In the genomic region with DNA sequence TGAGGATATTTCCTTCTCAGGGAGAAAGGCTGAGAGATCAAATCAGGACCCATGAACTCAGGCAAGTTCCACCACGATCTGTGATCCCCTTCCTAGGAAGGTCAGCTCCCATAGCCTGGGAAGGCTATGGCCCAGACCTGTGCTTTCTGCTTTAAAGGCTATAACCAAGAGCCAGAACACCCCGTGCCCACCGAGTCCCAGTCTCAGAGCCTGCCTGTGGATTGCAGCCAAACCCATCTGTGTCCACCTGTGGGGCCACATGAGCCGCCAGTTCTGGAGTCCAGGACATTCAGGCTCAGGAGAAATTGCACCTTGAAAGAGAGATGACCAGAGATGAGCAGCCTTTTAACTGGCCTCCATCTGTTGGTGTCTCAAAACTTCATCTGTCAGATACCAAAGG, we compare ENCODE assay signal across 17 cellular contexts. TPM values are rescaled to one million over a fixed set of nuclear protein-coding genes. Genes with fewer than 3 reads are reported as not detected.
DNase-seq lines count a peak whose midpoint lies in the region; ATAC-seq, FAIRE-seq and TF ChIP-seq lines count a peak whose summit lies in the region.
"Had no signal": no experiment of that assay in that cellular context is flagged by ENCODE, and none has a peak within 500 bp of the region (broad histone marks: within the 10 kb centered on the region; RNA-seq: fewer than 3 reads in every experiment).

No MANE protein-coding gene starts in this region.

- H3K14ac ChIP-seq in H1 (ENCODE audit: insufficient read length) = no peak overlapping the region

- no peak for TF ChIP-seq POLR2A in H1 (IDR thresholded peaks at IDR 0.05; ENCODE audit: control extremely low read depth in 1 of 2, low read depth in 2 of 2, low read length in 2 of 2)

- TF ChIP-seq CTCF in H1 (IDR thresholded peaks at IDR 0.05; ENCODE audit: control extremely low read depth in 1 of 3, insufficient read depth in 1 of 3, low read depth in 1 of 3, low read length in 3 of 3) (no peak), mucosa of descending colon (IDR thresholded peaks at IDR 0.05) (no peak)

- no peak overlapping the region for H2BK120ac ChIP-seq in H1 (replicated peaks; ENCODE audit: low read depth, low read length)

- no peak overlapping the region for H4K5ac ChIP-seq in H1 (ENCODE audit: insufficient read length, low read depth, low read length)

- H3K9me3 ChIP-seq in H1 (ENCODE audit: insufficient read depth in 2 of 2, low read depth in 1 of 2, low read length in 1 of 2) = peaks cover 24 to 62% of the 10 kb centered on the region in 2 experiments
- no peaks in the 10 kb centered on the region for H3K9me3 ChIP-seq in mucosa of descending colon
- H3K9me3 ChIP-seq: MG63, Peyer's patch had no signal

- H3K27me3 ChIP-seq in H1 (replicated peaks in 1 of 4; ENCODE audit: control insufficient read depth in 3 of 4, extremely low read depth in 1 of 4, insufficient read depth in 3 of 4, low read length in 3 of 4) = peaks cover 0 to 6% (median 6%) of the 10 kb centered on the region in 4 experiments; a peak in 4 of 7 replicates

- DNase-seq in activated naive CD4-positive, alpha-beta T cell treated with anti-CD3 and anti-CD28 coated beads for 36 hours = no peak
- no peak for DNase-seq in activated naive CD4-positive, alpha-beta T cell treated with anti-CD3 and anti-CD28 coated beads, Interleukin-2, amount 50 U/mL, for 72 hours (ENCODE audit: low spot score in 2 of 2)
- DNase-seq in T-cell (no peak), H1 (ENCODE audit: low read depth in 1 of 2, low spot score in 2 of 2) (peak in 1 of 2 experiments; percentile 32), substantia nigra (lab: John Stamatoyannopoulos, UW) (no peak), mucosa of descending colon (no peak), SIG-M5 (lab: John Stamatoyannopoulos, UW) (no peak)
- DNase-seq: H7, MG63, NCI-H1092 treated with DMSO at 0.1 percent for 48 hours, NCI-H1694 treated with DMSO at 0.1 percent for 48 hours, NCI-H748 treated with DMSO at 0.1 percent for 48 hours, Peyer's patch, Right ventricle myocardium superior had no signal

- WGBS in H1 (ENCODE audit: extremely low coverage in 1 of 2, insufficient coverage in 1 of 2, insufficient read length in 1 of 2, insufficient replicate concordance in 2 of 2, low coverage in 1 of 2, low lambda C conversion rate in 2 of 2, missing lambda C conversion rate in 1 of 2), 2 experiments = 70% methylated on average over 4 of the region's 4 CpGs; no CpG with 5 or more reads in 1 of the 2 experiments

- no peak overlapping the region for H2BK5ac ChIP-seq in H1 (ENCODE audit: low read depth, low read length)

- H3K4ac ChIP-seq in H1 (replicated peaks; ENCODE audit: insufficient read length, low read depth, low read length) = no peak overlapping the region

- no peaks in the 10 kb centered on the region; a peak in 1 of 7 replicates for H3K4me1 ChIP-seq in H1 (replicated peaks in 1 of 4; ENCODE audit: control insufficient read depth in 3 of 4, insufficient read depth in 4 of 4, low read length in 3 of 4)
- peaks cover 3% of the 10 kb centered on the region for H3K4me1 ChIP-seq in mucosa of descending colon (ENCODE audit: low read depth)

- H2AK5ac ChIP-seq in H1 (ENCODE audit: low read depth, low read length) = no peak overlapping the region

- no peak overlapping the region for H4K91ac ChIP-seq in H1 (replicated peaks; ENCODE audit: insufficient read length, low read length)

- FAIRE-seq in H1 (lab: Jason Lieb, UNC) = no peak

- H3K56ac ChIP-seq in H1 (replicated peaks; ENCODE audit: insufficient read length, low read depth, low read length) = no peak overlapping the region

- H3K36me3 Mint-ChIP-seq in activated naive CD4-positive, alpha-beta T cell treated with anti-CD3 and anti-CD28 coated beads for 36 hours (ENCODE audit: low read depth) = no peaks in the 10 kb centered on the region
- peaks cover 6 to 11% of the 10 kb centered on the region in 2 donors for H3K36me3 Mint-ChIP-seq in activated naive CD4-positive, alpha-beta T cell treated with anti-CD3 and anti-CD28 coated beads, Interleukin-2, amount 50 U/mL, for 72 hours
- H3K36me3 Mint-ChIP-seq in T-cell = no peaks in the 10 kb centered on the region

- no peaks in the 10 kb centered on the region for H4K20me1 ChIP-seq in H1 (replicated peaks in 1 of 2; ENCODE audit: control insufficient read depth in 1 of 2, insufficient read depth in 2 of 2, low read length in 2 of 2)

- H2BK12ac ChIP-seq in H1 (ENCODE audit: low read depth, low read length) = no peak overlapping the region

- H3K27ac Mint-ChIP-seq in activated naive CD4-positive, alpha-beta T cell treated with anti-CD3 and anti-CD28 coated beads for 36 hours = peak overlapping the region; percentile 71
- no peak overlapping the region for H3K27ac Mint-ChIP-seq in activated naive CD4-positive, alpha-beta T cell treated with anti-CD3 and anti-CD28 coated beads, Interleukin-2, amount 50 U/mL, for 72 hours
- H3K27ac Mint-ChIP-seq in T-cell = peak overlapping the region; percentile 98 to 99

- no peaks in the 10 kb centered on the region for H3K79me2 ChIP-seq in H1 (ENCODE audit: control insufficient read depth in 1 of 2, insufficient read depth in 2 of 2, low read length in 2 of 2)

- no peak for TF ChIP-seq EP300 in H1 (IDR thresholded peaks at IDR 0.05; ENCODE audit: borderline replicate concordance in 1 of 2, low read depth in 2 of 2, low read length in 2 of 2)

- H3K4me3 Mint-ChIP-seq in activated naive CD4-positive, alpha-beta T cell treated with anti-CD3 and anti-CD28 coated beads for 36 hours = no peak overlapping the region
- no peak overlapping the region for H3K4me3 Mint-ChIP-seq in T-cell

- no peak overlapping the region for H2BK15ac ChIP-seq in H1 (ENCODE audit: low read length)

- H3K23me2 ChIP-seq in H1 (ENCODE audit: low read depth, low read length) = no peaks in the 10 kb centered on the region

- H3K27ac ChIP-seq in H1 (ENCODE audit: low read depth, low read length) = no peak overlapping the region
- H3K27ac ChIP-seq in substantia nigra (ENCODE audit: low read depth, low read length, poor library complexity, severe bottlenecking) = peak overlapping the region; percentile 93
- H3K27ac ChIP-seq: KMS-11, Peyer's patch had no signal

- H3K79me1 ChIP-seq in H1 (ENCODE audit: low read depth, low read length) = no peaks in the 10 kb centered on the region

- H3K36me3 ChIP-seq in H1 (ENCODE audit: control insufficient read depth in 2 of 4, insufficient read depth in 4 of 4, low read length in 3 of 4) = no peaks in the 10 kb centered on the region
- H3K36me3 ChIP-seq in mucosa of descending colon (ENCODE audit: low read depth) = no peaks in the 10 kb centered on the region
- H3K36me3 ChIP-seq: MG63, Peyer's patch had no signal

- intact Hi-C loops in activated naive CD4-positive, alpha-beta T cell treated with anti-CD3 and anti-CD28 coated beads for 36 hours (cut with micrococcal nuclease) = no loop called here
- intact Hi-C loops in mucosa of descending colon (cut with DNase I, micrococcal nuclease) = no loop called here

- no peak for ATAC-seq in activated naive CD4-positive, alpha-beta T cell treated with anti-CD3 and anti-CD28 coated beads, Interleukin-2, amount 50 U/mL, for 72 hours
- ATAC-seq in T-cell (replicated peaks in 1 of 4) (no peak), mucosa of descending colon (no peak)

- H4K8ac ChIP-seq in H1 (ENCODE audit: extremely low read depth, insufficient read depth, low read length) = peak overlapping the region; percentile 64; the same call in 1 of the 2 replicates

- no peak overlapping the region for H3K9ac ChIP-seq in H1 (replicated peaks in 1 of 4; ENCODE audit: extremely low read depth in 1 of 4, low read depth in 3 of 4, low read length in 3 of 4)
- H3K9ac ChIP-seq: KMS-11 had no signal

- no peaks in the 10 kb centered on the region for H3K9me3 Mint-ChIP-seq in activated naive CD4-positive, alpha-beta T cell treated with anti-CD3 and anti-CD28 coated beads for 36 hours
- H3K9me3 Mint-ChIP-seq in activated naive CD4-positive, alpha-beta T cell treated with anti-CD3 and anti-CD28 coated beads, Interleukin-2, amount 50 U/mL, for 72 hours = peaks cover 0 to 8% of the 10 kb centered on the region in 2 donors
- H3K9me3 Mint-ChIP-seq in T-cell = peaks cover 0 to 4% (median 0%) of the 10 kb centered on the region in 3 donors

- H2BK20ac ChIP-seq in H1 (ENCODE audit: low read length) = no peak overlapping the region

- POLR2A ChIA-PET in T-cell (lab: Charles Lee) = no interaction called here
- POLR2A ChIA-PET in H1 (lab: Charles Lee; ENCODE audit: partially characterized antibody) = interaction anchor here (0.7 kb wide), 1 partner anchor 1072 kb away, joined by 3 read pairs; no protein-coding TSS in a partner anchor

- CTCF ChIA-PET in activated naive CD4-positive, alpha-beta T cell treated with anti-CD3 and anti-CD28 coated beads for 36 hours (lab: Charles Lee) = interaction anchor here (0.6 to 13.5 kb wide), 5 partner anchors 14 to 57 kb away, joined by 3 to 416 read pairs (median 152); partner anchors contain the start of genes MAL and MRPS5
- CTCF ChIA-PET in T-cell (lab: Charles Lee) = interaction anchor here (0.6 to 1.5 kb wide), 3 partner anchors 48 to 164 kb away, joined by 3 to 5 read pairs (median 4); no protein-coding TSS in a partner anchor
- CTCF ChIA-PET in H1 (lab: Charles Lee; ENCODE audit: partially characterized antibody) = interaction anchor here (0.6 kb wide), 1 partner anchor 50 kb away, joined by 3 read pairs; no protein-coding TSS in a partner anchor

- no peak overlapping the region for H3K18ac ChIP-seq in H1 (ENCODE audit: extremely low read depth, low read length)

- H2AFZ ChIP-seq in H1 (ENCODE audit: low read length) = no peak overlapping the region

- H3K4me2 ChIP-seq in H1 (ENCODE audit: insufficient read depth in 1 of 2, low read depth in 2 of 2, low read length in 2 of 2) = no peak overlapping the region
- H3K4me2 ChIP-seq: KMS-11 had no signal

- no peak for TF ChIP-seq RAD21 in H1 (IDR thresholded peaks at IDR 0.05 in 1 of 2, conservative IDR thresholded peaks at IDR 0.05 in 1 of 2; ENCODE audit: low read depth in 2 of 2, low read length in 2 of 2)

- no peaks in the 10 kb centered on the region for H3K27me3 Mint-ChIP-seq in activated naive CD4-positive, alpha-beta T cell treated with anti-CD3 and anti-CD28 coated beads for 36 hours (ENCODE audit: low read depth)
- H3K27me3 Mint-ChIP-seq in T-cell = no peaks in the 10 kb centered on the region

- H3K4me1 Mint-ChIP-seq in activated naive CD4-positive, alpha-beta T cell treated with anti-CD3 and anti-CD28 coated beads for 36 hours (ENCODE audit: low read depth) = peaks cover 39% of the 10 kb centered on the region
- peaks cover 50 to 57% (median 53%) of the 10 kb centered on the region in 3 donors for H3K4me1 Mint-ChIP-seq in T-cell

- H3K4me3 ChIP-seq in H1 (ENCODE audit: extremely low read depth in 1 of 4, insufficient read depth in 2 of 4, low read depth in 3 of 4, low read length in 4 of 4) (no peak overlapping the region), mucosa of descending colon (no peak overlapping the region)
- H3K4me3 ChIP-seq: MG63, Peyer's patch had no signal

- H3K23ac ChIP-seq in H1 (ENCODE audit: insufficient read length) = no peak overlapping the region

RNA-seq across cellular contexts. Expression of gene MAL, which starts 46.9 kb away (rescaled TPM):
- total RNA-seq in activated naive CD4-positive, alpha-beta T cell treated with anti-CD3 and anti-CD28 coated beads for 36 hours = 10 to 100 TPM; 22.3 to 23.5 TPM
- 10 to 100 TPM; 26.3 to 62.8 TPM for total RNA-seq in activated naive CD4-positive, alpha-beta T cell treated with anti-CD3 and anti-CD28 coated beads, Interleukin-2, amount 50 U/mL, for 72 hours
- total RNA-seq in T-cell = 100 to 1,000 TPM; 129 to 179 (median 150) TPM
- total RNA-seq in H1 (2021; fragmentation: NEBNext Ultra II Directional; extraction: Animal tissue kit (Norgen Biotek cat#: 25700)) = not detected in 2 replicates
- polyA plus RNA-seq in H1 (2011; rRNA removed) = not detected in 2 replicates
- polyA plus RNA-seq in H1 (2011; cell fraction: cytosol; rRNA removed) = not detected
- polyA plus RNA-seq in H1 (2011; cell fraction: nucleus; rRNA removed) = not detected
- polyA plus RNA-seq in H1 (2012, experiment 1 of 2) = not detected in 4 replicates
- not detected for polyA plus RNA-seq in H1 (2012, experiment 2 of 2)
- 0.22 TPM for polyA plus RNA-seq in H1 (2013, experiment 1 of 2)
- polyA plus RNA-seq in H1 (2013, experiment 2 of 2) = 0.33 TPM
- polyA minus RNA-seq in H1 (2011; rRNA and poly(A)+ RNA removed) = not detected in 2 replicates
- polyA minus RNA-seq in H1 (2011; cell fraction: cytosol; rRNA and poly(A)+ RNA removed) = not detected
- polyA minus RNA-seq in H1 (2011; cell fraction: nucleus; rRNA and poly(A)+ RNA removed) = not detected
- total RNA-seq in mucosa of descending colon = 10 to 100 TPM in 1 of 3 donors, 1 to 10 TPM in 2; 1.4 to 28.8 (median 2.8) TPM
- polyA plus RNA-seq: AG04450, BJ had no signal

RNA-seq across cellular contexts. Expression of gene MRPS5, which starts 49.2 kb away (rescaled TPM):
- 10 to 100 TPM; 90.4 to 96.0 TPM for total RNA-seq in activated naive CD4-positive, alpha-beta T cell treated with anti-CD3 and anti-CD28 coated beads for 36 hours
- 100 to 1,000 TPM in 1 of 2 donors, 10 to 100 TPM in 1; 78.8 to 102 TPM for total RNA-seq in activated naive CD4-positive, alpha-beta T cell treated with anti-CD3 and anti-CD28 coated beads, Interleukin-2, amount 50 U/mL, for 72 hours
- total RNA-seq in T-cell = 10 to 100 TPM; 32.3 to 58.3 (median 57.0) TPM
- 52.8 and 53.0 TPM in 2 replicates for total RNA-seq in H1 (2021; fragmentation: NEBNext Ultra II Directional; extraction: Animal tissue kit (Norgen Biotek cat#: 25700))
- polyA plus RNA-seq in H1 (2011; rRNA removed) = 36.7 and 38.3 TPM in 2 replicates
- polyA plus RNA-seq in H1 (2011; cell fraction: cytosol; rRNA removed) = 46.5 TPM
- polyA plus RNA-seq in H1 (2011; cell fraction: nucleus; rRNA removed) = 51.5 TPM
- polyA plus RNA-seq in H1 (2012, experiment 1 of 2) = 50.1 to 55.1 TPM (median 50.5 TPM) in 4 replicates
- polyA plus RNA-seq in H1 (2012, experiment 2 of 2) = 28.5 TPM
- 48.3 TPM for polyA plus RNA-seq in H1 (2013, experiment 1 of 2)
- polyA plus RNA-seq in H1 (2013, experiment 2 of 2) = 45.4 TPM
- polyA minus RNA-seq in H1 (2011; rRNA and poly(A)+ RNA removed) = 28.4 and 32.0 TPM in 2 replicates
- 19.7 TPM for polyA minus RNA-seq in H1 (2011; cell fraction: cytosol; rRNA and poly(A)+ RNA removed)
- 35.6 TPM for polyA minus RNA-seq in H1 (2011; cell fraction: nucleus; rRNA and poly(A)+ RNA removed)
- total RNA-seq in mucosa of descending colon = 10 to 100 TPM; 65.1 to 69.6 (median 68.6) TPM

Comparison
In these comparisons a context has a peak if more than half of its experiments do, and no peak if none do; other contexts are left out.
1. H3K27ac Mint-ChIP-seq: peak in activated naive CD4-positive, alpha-beta T cell treated with anti-CD3 and anti-CD28 coated beads for 36 hours (single experiment) and T-cell (2 of 2); none in activated naive CD4-positive, alpha-beta T cell treated with anti-CD3 and anti-CD28 coated beads, Interleukin-2, amount 50 U/mL, for 72 hours (0 of 2).